28 cellular contexts compared by ENCODE assay signal in genomic region chr9:78585909-78586308, GRCh38.
"Had no signal": no experiment of that assay in that cellular context is flagged by ENCODE, and none has a peak within 500 bp of the region (broad histone marks: within the 10 kb centered on the region; RNA-seq: fewer than 3 reads in every experiment).

No MANE protein-coding gene starts in this region.

- DNase-seq: natural killer cell; occipital lobe; ovary; posterior cingulate gyrus; psoas muscle; right cardiac atrium; stimulated activated CD4-positive, alpha-beta T cell treated with anti-CD3 and anti-CD28 coated beads, Interleukin-15, amount 100 ng/mL, for 24 hours; stimulated activated CD4-positive, alpha-beta T cell treated with anti-CD3 and anti-CD28 coated beads, Interleukin-2, amount 100 ng/mL, for 24 hours; stimulated activated CD4-positive, alpha-beta T cell treated with anti-CD3 and anti-CD28 coated beads, Interleukin-2, amount 100 ng/mL, for 48 hours; stimulated activated CD4-positive, alpha-beta T cell treated with anti-CD3 and anti-CD28 coated beads, Interleukin-4, amount 100 ng/mL, for 24 hours; stimulated activated naive B cell treated with anti-CD40 and anti-IgM and Interleukin-4, amounts not matched to agents 10 μg/mL and 1 μg/mL and 100 μg/mL, for 72 hours; stimulated activated naive CD4-positive, alpha-beta T cell treated with Interleukin-2 at 50 U/mL for 16 hours; stomach; thyroid gland; trophoblast cell; upper lobe of left lung had no signal

- H3K27ac ChIP-seq: neural progenitor cell, ovary, parathyroid adenoma, psoas muscle, skin epidermis, stomach, thoracic aorta, thyroid gland, tibial nerve, upper lobe of left lung, vagina had no signal

- H3K4me1 ChIP-seq: neural progenitor cell, parathyroid adenoma, psoas muscle, stomach, thyroid gland, tibial nerve, upper lobe of left lung, vagina had no signal

- H3K36me3 ChIP-seq: ovary, stomach, thoracic aorta, thyroid gland, tibial nerve, upper lobe of left lung, vagina had no signal

- H3K4me3 ChIP-seq: neural progenitor cell, ovary, psoas muscle, skin epidermis, stomach, thoracic aorta, thyroid gland, tibial nerve, upper lobe of left lung, vagina had no signal

- H3K4me3 Mint-ChIP-seq: natural killer cell; nephron; neural progenitor cell; stimulated activated effector memory CD8-positive, alpha-beta T cell treated with anti-CD3 and anti-CD28 coated beads, Interleukin-12 subunit alpha, Interleukin-12 subunit beta, amount 100 ng/mL, for 72 hours; stimulated activated naive B cell treated with anti-CD40 and anti-IgM and Interleukin-4, amounts not matched to agents 10 μg/mL and 1 μg/mL and 100 μg/mL, for 72 hours; stimulated activated naive CD8-positive, alpha-beta T cell treated with anti-CD3 and anti-CD28 coated beads, Interleukin-15, Interleukin-2, amounts not matched to agents 100 ng/mL and 50 ng/mL, for 24 hours had no signal

- H3K4me1 Mint-ChIP-seq: natural killer cell; nephron; neural progenitor cell; stimulated activated effector memory CD8-positive, alpha-beta T cell treated with anti-CD3 and anti-CD28 coated beads, Interleukin-12 subunit alpha, Interleukin-12 subunit beta, amount 100 ng/mL, for 72 hours; stimulated activated naive B cell treated with anti-CD40 and anti-IgM and Interleukin-4, amounts not matched to agents 10 μg/mL and 1 μg/mL and 100 μg/mL, for 72 hours had no signal

- H2AFZ ChIP-seq: neural progenitor cell, parathyroid adenoma had no signal

- H3K9me3 ChIP-seq: ovary, psoas muscle, thyroid gland, upper lobe of left lung, vagina had no signal

- H3K36me3 Mint-ChIP-seq: natural killer cell; stimulated activated effector memory CD8-positive, alpha-beta T cell treated with anti-CD3 and anti-CD28 coated beads, Interleukin-12 subunit alpha, Interleukin-12 subunit beta, amount 100 ng/mL, for 72 hours; stimulated activated naive B cell treated with anti-CD40 and anti-IgM and Interleukin-4, amounts not matched to agents 10 μg/mL and 1 μg/mL and 100 μg/mL, for 72 hours had no signal

- H3K79me2 ChIP-seq: parathyroid adenoma had no signal

- H3K27me3 ChIP-seq: neural progenitor cell, ovary, thyroid gland, tibial nerve, upper lobe of left lung, vagina had no signal

- FAIRE-seq: urothelium cell line had no signal

- H3K9ac ChIP-seq: neural progenitor cell, parathyroid adenoma had no signal

- H3K27ac Mint-ChIP-seq: natural killer cell; nephron; neural progenitor cell; progenitor cell of endocrine pancreas; stimulated activated effector memory CD8-positive, alpha-beta T cell treated with anti-CD3 and anti-CD28 coated beads, Interleukin-12 subunit alpha, Interleukin-12 subunit beta, amount 100 ng/mL, for 72 hours; stimulated activated naive B cell treated with anti-CD40 and anti-IgM and Interleukin-4, amounts not matched to agents 10 μg/mL and 1 μg/mL and 100 μg/mL, for 72 hours; stimulated activated naive CD8-positive, alpha-beta T cell treated with anti-CD3 and anti-CD28 coated beads, Interleukin-15, Interleukin-2, amounts not matched to agents 100 ng/mL and 50 ng/mL, for 24 hours had no signal

- ATAC-seq: natural killer cell; psoas muscle; right cardiac atrium; sciatic nerve; stimulated activated effector memory CD8-positive, alpha-beta T cell treated with anti-CD3 and anti-CD28 coated beads, Interleukin-12 subunit alpha, Interleukin-12 subunit beta, amount 100 ng/mL, for 72 hours; stimulated activated naive B cell treated with anti-CD40 and anti-IgM and Interleukin-4, amounts not matched to agents 10 μg/mL and 1 μg/mL and 100 μg/mL, for 72 hours had no signal

- H3K9me3 Mint-ChIP-seq: natural killer cell had no signal

- H3K4me2 ChIP-seq: neural progenitor cell had no signal
